Comparison of ENCODE assay signal across 1 cellular context in the genomic region with DNA sequence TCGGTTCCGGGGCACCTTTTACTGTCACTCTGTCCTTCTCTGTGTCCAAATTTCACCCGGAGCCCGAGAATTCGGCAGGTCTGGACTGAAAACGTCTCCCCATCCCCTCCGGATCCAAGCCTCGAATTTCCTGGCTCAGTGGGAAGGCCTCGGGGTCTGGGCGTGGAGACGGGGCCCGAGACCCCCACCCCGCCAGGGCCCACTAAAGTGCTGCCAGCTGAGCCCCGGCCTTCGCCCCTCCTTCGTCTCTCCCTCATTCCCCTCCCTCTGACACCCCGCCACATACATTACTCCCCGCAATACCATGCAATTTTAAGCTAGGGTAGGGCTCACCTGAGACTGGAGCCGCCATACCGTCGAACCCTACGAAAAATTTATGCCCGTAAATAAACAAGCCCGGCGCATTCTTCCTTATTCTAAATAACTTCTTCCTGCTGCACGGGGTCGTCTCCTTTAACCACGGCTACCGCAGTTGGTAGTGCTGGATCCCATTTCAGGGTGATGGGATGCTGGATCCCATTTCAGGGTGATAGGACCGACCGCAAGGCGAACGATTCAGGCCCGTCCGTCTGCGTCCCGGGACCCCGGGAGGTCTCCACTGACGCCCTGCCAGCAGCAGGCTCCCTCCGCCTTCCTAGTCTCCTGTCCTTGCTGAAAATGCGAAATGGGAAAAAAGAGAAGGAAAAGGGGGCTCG.
TF ChIP-seq lines count a peak whose summit lies in the region.

No MANE protein-coding gene starts in this region.

TF ChIP-seq in HepG2, 621 proteins besides CTCF, POLR2A, EP300 and RAD21:
- TF ChIP-seq, protein P1, sequence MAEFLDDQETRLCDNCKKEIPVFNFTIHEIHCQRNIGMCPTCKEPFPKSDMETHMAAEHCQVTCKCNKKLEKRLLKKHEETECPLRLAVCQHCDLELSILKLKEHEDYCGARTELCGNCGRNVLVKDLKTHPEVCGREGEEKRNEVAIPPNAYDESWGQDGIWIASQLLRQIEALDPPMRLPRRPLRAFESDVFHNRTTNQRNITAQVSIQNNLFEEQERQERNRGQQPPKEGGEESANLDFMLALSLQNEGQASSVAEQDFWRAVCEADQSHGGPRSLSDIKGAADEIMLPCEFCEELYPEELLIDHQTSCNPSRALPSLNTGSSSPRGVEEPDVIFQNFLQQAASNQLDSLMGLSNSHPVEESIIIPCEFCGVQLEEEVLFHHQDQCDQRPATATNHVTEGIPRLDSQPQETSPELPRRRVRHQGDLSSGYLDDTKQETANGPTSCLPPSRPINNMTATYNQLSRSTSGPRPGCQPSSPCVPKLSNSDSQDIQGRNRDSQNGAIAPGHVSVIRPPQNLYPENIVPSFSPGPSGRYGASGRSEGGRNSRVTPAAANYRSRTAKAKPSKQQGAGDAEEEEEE (CRISPR knock-in tag; IDR thresholded peaks at IDR 0.05; ENCODE audit: borderline replicate concordance), result no peak
- TF ChIP-seq, protein P2, sequence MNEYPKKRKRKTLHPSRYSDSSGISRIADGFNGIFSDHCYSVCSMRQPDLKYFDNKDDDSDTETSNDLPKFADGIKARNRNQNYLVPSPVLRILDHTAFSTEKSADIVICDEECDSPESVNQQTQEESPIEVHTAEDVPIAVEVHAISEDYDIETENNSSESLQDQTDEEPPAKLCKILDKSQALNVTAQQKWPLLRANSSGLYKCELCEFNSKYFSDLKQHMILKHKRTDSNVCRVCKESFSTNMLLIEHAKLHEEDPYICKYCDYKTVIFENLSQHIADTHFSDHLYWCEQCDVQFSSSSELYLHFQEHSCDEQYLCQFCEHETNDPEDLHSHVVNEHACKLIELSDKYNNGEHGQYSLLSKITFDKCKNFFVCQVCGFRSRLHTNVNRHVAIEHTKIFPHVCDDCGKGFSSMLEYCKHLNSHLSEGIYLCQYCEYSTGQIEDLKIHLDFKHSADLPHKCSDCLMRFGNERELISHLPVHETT (CRISPR knock-in tag; conservative IDR thresholded peaks at IDR 0.05), result no peak
- no peak for TF ChIP-seq ZNF180 (CRISPR knock-in tag; IDR thresholded peaks at IDR 0.05; ENCODE audit: borderline replicate concordance, low read depth)
- TF ChIP-seq, protein P3, sequence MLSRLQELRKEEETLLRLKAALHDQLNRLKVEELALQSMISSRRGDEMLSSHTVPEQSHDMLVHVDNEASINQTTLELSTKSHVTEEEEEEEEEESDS (CRISPR knock-in tag; IDR thresholded peaks at IDR 0.05; ENCODE audit: borderline replicate concordance), result no peak
- TF ChIP-seq PAX8 (CRISPR knock-in tag; IDR thresholded peaks at IDR 0.05; ENCODE audit: borderline replicate concordance), result no peak
- peak; percentile 18; the same call in 1 of the 2 replicates for TF ChIP-seq ZNF446 (CRISPR knock-in tag; IDR thresholded peaks at IDR 0.05)
- TF ChIP-seq, protein P4, sequence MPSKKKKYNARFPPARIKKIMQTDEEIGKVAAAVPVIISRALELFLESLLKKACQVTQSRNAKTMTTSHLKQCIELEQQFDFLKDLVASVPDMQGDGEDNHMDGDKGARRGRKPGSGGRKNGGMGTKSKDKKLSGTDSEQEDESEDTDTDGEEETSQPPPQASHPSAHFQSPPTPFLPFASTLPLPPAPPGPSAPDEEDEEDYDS (CRISPR knock-in tag; IDR thresholded peaks at IDR 0.05), result no peak
- no peak for TF ChIP-seq ZFP36 (IDR thresholded peaks at IDR 0.05; ENCODE audit: borderline replicate concordance, low read depth, low read length, partially characterized antibody)
- no peak for TF ChIP-seq ZNF234 (CRISPR knock-in tag; conservative IDR thresholded peaks at IDR 0.05)
- TF ChIP-seq FOXO1 (CRISPR knock-in tag; IDR thresholded peaks at IDR 0.05), result no peak
- 0 out of 2 replicates have a peak, but pooled peaks have one; percentile 23 for TF ChIP-seq ZNF816 (CRISPR knock-in tag; IDR thresholded peaks at IDR 0.05; ENCODE audit: borderline replicate concordance)
- TF ChIP-seq, protein P5, sequence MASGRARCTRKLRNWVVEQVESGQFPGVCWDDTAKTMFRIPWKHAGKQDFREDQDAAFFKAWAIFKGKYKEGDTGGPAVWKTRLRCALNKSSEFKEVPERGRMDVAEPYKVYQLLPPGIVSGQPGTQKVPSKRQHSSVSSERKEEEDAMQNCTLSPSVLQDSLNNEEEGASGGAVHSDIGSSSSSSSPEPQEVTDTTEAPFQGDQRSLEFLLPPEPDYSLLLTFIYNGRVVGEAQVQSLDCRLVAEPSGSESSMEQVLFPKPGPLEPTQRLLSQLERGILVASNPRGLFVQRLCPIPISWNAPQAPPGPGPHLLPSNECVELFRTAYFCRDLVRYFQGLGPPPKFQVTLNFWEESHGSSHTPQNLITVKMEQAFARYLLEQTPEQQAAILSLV (CRISPR knock-in tag; IDR thresholded peaks at IDR 0.05; ENCODE audit: borderline replicate concordance), result 0 out of 2 replicates have a peak, but pooled peaks have one; percentile 27
- TF ChIP-seq, protein P6, sequence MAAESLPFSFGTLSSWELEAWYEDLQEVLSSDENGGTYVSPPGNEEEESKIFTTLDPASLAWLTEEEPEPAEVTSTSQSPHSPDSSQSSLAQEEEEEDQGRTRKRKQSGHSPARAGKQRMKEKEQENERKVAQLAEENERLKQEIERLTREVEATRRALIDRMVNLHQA (CRISPR knock-in tag; IDR thresholded peaks at IDR 0.05), result no peak
- no peak for TF ChIP-seq ZNF629 (CRISPR knock-in tag; conservative IDR thresholded peaks at IDR 0.05)
- TF ChIP-seq MBD4 (IDR thresholded peaks at IDR 0.05; ENCODE audit: borderline replicate concordance, low read length), result no peak
- 0 out of 2 replicates have a peak, but pooled peaks have one; percentile 17 for TF ChIP-seq MAZ (IDR thresholded peaks at IDR 0.05; ENCODE audit: borderline replicate concordance, low read depth, low read length)
- TF ChIP-seq MAZ (CRISPR knock-in tag; IDR thresholded peaks at IDR 0.05; ENCODE audit: low read depth), result no peak
- no peak for TF ChIP-seq RORA (CRISPR knock-in tag; IDR thresholded peaks at IDR 0.05)
- TF ChIP-seq HOXA7 (CRISPR knock-in tag; IDR thresholded peaks at IDR 0.05), result no peak
- 0 out of 2 replicates have a peak, but pooled peaks have one; percentile 6 for TF ChIP-seq ZNF317 (CRISPR knock-in tag; IDR thresholded peaks at IDR 0.05)
- TF ChIP-seq XBP1 (CRISPR knock-in tag; IDR thresholded peaks at IDR 0.05), result no peak
- TF ChIP-seq, protein P7, sequence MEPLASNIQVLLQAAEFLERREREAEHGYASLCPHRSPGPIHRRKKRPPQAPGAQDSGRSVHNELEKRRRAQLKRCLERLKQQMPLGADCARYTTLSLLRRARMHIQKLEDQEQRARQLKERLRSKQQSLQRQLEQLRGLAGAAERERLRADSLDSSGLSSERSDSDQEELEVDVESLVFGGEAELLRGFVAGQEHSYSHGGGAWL (CRISPR knock-in tag; IDR thresholded peaks at IDR 0.05), result 0 out of 2 replicates have a peak, but pooled peaks have one; percentile 32
- TF ChIP-seq FOXA1 (IDR thresholded peaks at IDR 0.05), result no peak
- no peak for TF ChIP-seq FOXA1 (CRISPR knock-in tag; IDR thresholded peaks at IDR 0.05)
- no peak for TF ChIP-seq ZNF136 (CRISPR knock-in tag; IDR thresholded peaks at IDR 0.05; ENCODE audit: low read depth)
- TF ChIP-seq RARG (CRISPR knock-in tag; IDR thresholded peaks at IDR 0.05; ENCODE audit: low read depth), result no peak
- TF ChIP-seq ZNF766 (CRISPR knock-in tag; IDR thresholded peaks at IDR 0.05; ENCODE audit: borderline replicate concordance), result no peak
- no peak for TF ChIP-seq SRSF4 (IDR thresholded peaks at IDR 0.05; ENCODE audit: low read depth, low read length, poor library complexity, severe bottlenecking)
- TF ChIP-seq, protein P8, sequence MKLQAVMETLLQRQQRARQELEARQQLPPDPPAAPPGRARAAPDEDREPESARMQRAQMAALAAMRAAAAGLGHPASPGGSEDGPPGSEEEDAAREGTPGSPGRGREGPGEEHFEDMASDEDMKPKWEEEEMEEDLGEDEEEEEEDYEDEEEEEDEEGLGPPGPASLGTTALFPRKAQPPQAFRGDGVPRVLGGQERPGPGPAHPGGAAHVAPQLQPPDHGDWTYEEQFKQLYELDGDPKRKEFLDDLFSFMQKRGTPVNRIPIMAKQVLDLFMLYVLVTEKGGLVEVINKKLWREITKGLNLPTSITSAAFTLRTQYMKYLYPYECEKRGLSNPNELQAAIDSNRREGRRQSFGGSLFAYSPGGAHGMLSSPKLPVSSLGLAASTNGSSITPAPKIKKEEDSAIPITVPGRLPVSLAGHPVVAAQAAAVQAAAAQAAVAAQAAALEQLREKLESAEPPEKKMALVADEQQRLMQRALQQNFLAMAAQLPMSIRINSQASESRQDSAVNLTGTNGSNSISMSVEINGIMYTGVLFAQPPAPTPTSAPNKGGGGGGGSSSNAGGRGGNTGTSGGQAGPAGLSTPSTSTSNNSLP (IDR thresholded peaks at IDR 0.05; ENCODE audit: low read depth, low read length), result no peak
- TF ChIP-seq TAF1 (CRISPR knock-in tag; IDR thresholded peaks at IDR 0.05), result 0 out of 2 replicates have a peak, but pooled peaks have one; percentile 11
- TF ChIP-seq, protein P9, sequence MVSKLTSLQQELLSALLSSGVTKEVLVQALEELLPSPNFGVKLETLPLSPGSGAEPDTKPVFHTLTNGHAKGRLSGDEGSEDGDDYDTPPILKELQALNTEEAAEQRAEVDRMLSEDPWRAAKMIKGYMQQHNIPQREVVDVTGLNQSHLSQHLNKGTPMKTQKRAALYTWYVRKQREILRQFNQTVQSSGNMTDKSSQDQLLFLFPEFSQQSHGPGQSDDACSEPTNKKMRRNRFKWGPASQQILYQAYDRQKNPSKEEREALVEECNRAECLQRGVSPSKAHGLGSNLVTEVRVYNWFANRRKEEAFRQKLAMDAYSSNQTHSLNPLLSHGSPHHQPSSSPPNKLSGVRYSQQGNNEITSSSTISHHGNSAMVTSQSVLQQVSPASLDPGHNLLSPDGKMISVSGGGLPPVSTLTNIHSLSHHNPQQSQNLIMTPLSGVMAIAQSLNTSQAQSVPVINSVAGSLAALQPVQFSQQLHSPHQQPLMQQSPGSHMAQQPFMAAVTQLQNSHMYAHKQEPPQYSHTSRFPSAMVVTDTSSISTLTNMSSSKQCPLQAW (CRISPR knock-in tag; IDR thresholded peaks at IDR 0.05), result 0 out of 2 replicates have a peak, but pooled peaks have one; percentile 5
- TF ChIP-seq, protein P10, sequence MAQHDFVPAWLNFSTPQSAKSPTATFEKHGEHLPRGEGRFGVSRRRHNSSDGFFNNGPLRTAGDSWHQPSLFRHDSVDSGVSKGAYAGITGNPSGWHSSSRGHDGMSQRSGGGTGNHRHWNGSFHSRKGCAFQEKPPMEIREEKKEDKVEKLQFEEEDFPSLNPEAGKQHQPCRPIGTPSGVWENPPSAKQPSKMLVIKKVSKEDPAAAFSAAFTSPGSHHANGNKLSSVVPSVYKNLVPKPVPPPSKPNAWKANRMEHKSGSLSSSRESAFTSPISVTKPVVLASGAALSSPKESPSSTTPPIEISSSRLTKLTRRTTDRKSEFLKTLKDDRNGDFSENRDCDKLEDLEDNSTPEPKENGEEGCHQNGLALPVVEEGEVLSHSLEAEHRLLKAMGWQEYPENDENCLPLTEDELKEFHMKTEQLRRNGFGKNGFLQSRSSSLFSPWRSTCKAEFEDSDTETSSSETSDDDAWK (CRISPR knock-in tag; IDR thresholded peaks at IDR 0.05), result no peak
